13 cellular contexts compared by ENCODE assay signal in genomic region chrX:23821847-23822246, GRCh38.
"Had no signal": no experiment of that assay in that cellular context is flagged by ENCODE, and none has a peak within 500 bp of the region (broad histone marks: within the 10 kb centered on the region; RNA-seq: fewer than 3 reads in every experiment).

No MANE protein-coding gene starts in this region.

- H3K27ac Mint-ChIP-seq: activated naive CD4-positive, alpha-beta T cell treated with anti-CD3 and anti-CD28 coated beads for 36 hours; activated T-helper 17 cell treated with anti-CD3 and anti-CD28 coated beads, Interleukin-2, amount 50 U/mL, for 72 hours; stimulated activated effector memory CD8-positive, alpha-beta T cell treated with anti-CD3 and anti-CD28 coated beads, Interleukin-12 subunit alpha, Interleukin-12 subunit beta, amount 100 ng/mL, for 72 hours; T-helper 1 cell treated with Interleukin-12 subunit alpha and Interleukin-12 subunit beta and Interleukin-4 antibody, amounts not matched to agents 30 μg/mL and 1 μg/mL, for 36 hours had no signal

- H3K4me2 ChIP-seq: smooth muscle cell had no signal

- H3K4me1 Mint-ChIP-seq: activated T-helper 17 cell treated with anti-CD3 and anti-CD28 coated beads, Interleukin-2, amount 50 U/mL, for 72 hours; stimulated activated effector memory CD8-positive, alpha-beta T cell treated with anti-CD3 and anti-CD28 coated beads, Interleukin-12 subunit alpha, Interleukin-12 subunit beta, amount 100 ng/mL, for 72 hours had no signal

- H3K27me3 ChIP-seq: upper lobe of left lung had no signal

- FAIRE-seq: TTC549 had no signal

- ATAC-seq: activated T-helper 17 cell treated with anti-CD3 and anti-CD28 coated beads, Interleukin-2, amount 50 U/mL, for 72 hours; right cardiac atrium; stimulated activated effector memory CD8-positive, alpha-beta T cell treated with anti-CD3 and anti-CD28 coated beads, Interleukin-12 subunit alpha, Interleukin-12 subunit beta, amount 100 ng/mL, for 72 hours had no signal

- H3K27ac ChIP-seq: lower lobe of right lung, parathyroid adenoma, upper lobe of left lung had no signal

- H3K9ac ChIP-seq: parathyroid adenoma had no signal

- H3K9me3 Mint-ChIP-seq: activated naive CD4-positive, alpha-beta T cell treated with anti-CD3 and anti-CD28 coated beads for 36 hours; activated T-helper 17 cell treated with anti-CD3 and anti-CD28 coated beads, Interleukin-2, amount 50 U/mL, for 72 hours; stimulated activated effector memory CD8-positive, alpha-beta T cell treated with anti-CD3 and anti-CD28 coated beads, Interleukin-12 subunit alpha, Interleukin-12 subunit beta, amount 100 ng/mL, for 72 hours; T-helper 1 cell treated with Interleukin-12 subunit alpha and Interleukin-12 subunit beta and Interleukin-4 antibody, amounts not matched to agents 30 μg/mL and 1 μg/mL, for 36 hours had no signal

- H3K27me3 Mint-ChIP-seq: activated T-helper 17 cell treated with anti-CD3 and anti-CD28 coated beads, Interleukin-2, amount 50 U/mL, for 72 hours had no signal

- H3K4me1 ChIP-seq: lower lobe of right lung, parathyroid adenoma, upper lobe of left lung had no signal

- DNase-seq: activated CD4-positive, alpha-beta T cell treated with anti-CD3 and anti-CD28 coated beads, Interleukin-2, amount 50 U/mL, for 1 hour; activated naive CD4-positive, alpha-beta T cell treated with anti-CD3 and anti-CD28 coated beads for 36 hours; activated T-cell treated with anti-CD3 and anti-CD28 coated beads for 4 hours; dermis blood vessel endothelial cell; lower lobe of right lung; right cardiac atrium; upper lobe of left lung had no signal

- H3K4me3 Mint-ChIP-seq: activated naive CD4-positive, alpha-beta T cell treated with anti-CD3 and anti-CD28 coated beads for 36 hours; activated T-helper 17 cell treated with anti-CD3 and anti-CD28 coated beads, Interleukin-2, amount 50 U/mL, for 72 hours; stimulated activated effector memory CD8-positive, alpha-beta T cell treated with anti-CD3 and anti-CD28 coated beads, Interleukin-12 subunit alpha, Interleukin-12 subunit beta, amount 100 ng/mL, for 72 hours; T-helper 1 cell treated with Interleukin-12 subunit alpha and Interleukin-12 subunit beta and Interleukin-4 antibody, amounts not matched to agents 30 μg/mL and 1 μg/mL, for 36 hours had no signal

- H3K9me3 ChIP-seq: lower lobe of right lung, upper lobe of left lung had no signal

- H2AFZ ChIP-seq: parathyroid adenoma had no signal

- H3K4me3 ChIP-seq: lower lobe of right lung, smooth muscle cell, upper lobe of left lung had no signal

- H3K79me2 ChIP-seq: parathyroid adenoma had no signal

- H3K36me3 ChIP-seq: lower lobe of right lung, upper lobe of left lung had no signal

- H3K36me3 Mint-ChIP-seq: stimulated activated effector memory CD8-positive, alpha-beta T cell treated with anti-CD3 and anti-CD28 coated beads, Interleukin-12 subunit alpha, Interleukin-12 subunit beta, amount 100 ng/mL, for 72 hours had no signal
